In the genomic region with DNA sequence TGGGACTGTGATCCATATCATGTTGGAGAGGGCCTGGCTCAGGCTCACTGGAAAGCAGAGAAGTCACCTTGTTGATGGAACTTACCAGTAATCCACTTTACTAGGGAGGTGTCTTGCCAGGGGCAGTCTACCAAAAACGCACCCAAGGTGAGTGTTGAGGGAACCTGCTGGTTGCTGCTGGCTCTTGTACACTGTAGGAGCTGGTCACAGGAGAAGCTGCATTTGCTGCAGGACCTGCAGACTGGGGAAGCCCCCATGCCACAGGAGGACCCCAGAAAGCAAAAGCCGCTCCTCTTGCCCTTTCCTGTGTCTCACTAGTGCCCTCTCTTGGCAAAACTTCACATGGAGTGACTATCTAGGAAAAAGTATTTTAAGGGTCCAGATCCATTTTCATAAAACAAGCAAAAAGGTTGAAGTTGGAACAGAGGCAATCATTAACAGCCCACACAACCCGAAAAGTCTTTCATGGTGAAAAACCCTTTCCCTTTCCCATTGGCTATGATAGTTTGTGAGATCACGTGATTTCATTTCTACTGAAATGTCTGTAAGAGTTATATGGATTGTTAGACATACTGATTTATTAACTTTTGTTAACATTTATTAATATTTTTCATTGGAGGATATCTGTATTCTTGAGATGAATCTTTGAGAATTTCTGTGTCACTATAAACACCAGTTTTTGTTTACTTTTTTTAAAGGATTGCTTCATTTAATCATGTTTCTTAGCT, we compare ENCODE assay signal across 8 cellular contexts. TPM values are rescaled to one million over a fixed set of nuclear protein-coding genes. Genes with fewer than 3 reads are reported as not detected.
DNase-seq lines count a peak whose midpoint lies in the region; ATAC-seq, FAIRE-seq and TF ChIP-seq lines count a peak whose summit lies in the region.

No MANE protein-coding gene starts in this region.

- no peak overlapping the region for H3K4me3 ChIP-seq in fibroblast of the aortic adventitia (ENCODE audit: low read depth, low read length)
- H3K4me3 ChIP-seq in retinal pigment epithelial cell (ENCODE audit: low read length), result no peak overlapping the region

- no peak for ATAC-seq in HG03378 (IDR thresholded peaks at IDR 0.05; ENCODE audit: unreplicated experiment)
- ATAC-seq in HG02973 (IDR thresholded peaks at IDR 0.05; ENCODE audit: unreplicated experiment), result no peak

- FAIRE-seq in GM12891 (lab: Jason Lieb, UNC), result peak; percentile 47

- TF ChIP-seq POLR2A in GM12891 (IDR thresholded peaks at IDR 0.05; ENCODE audit: low read depth, low read length), result no peak

- peak; percentile 18 for DNase-seq in AG08396 (ENCODE audit: low spot score)
- DNase-seq in GM12891 (ENCODE audit: insufficient read length, low spot score), result no peak
- DNase-seq in RPMI7951 (ENCODE audit: low read depth), result peak; percentile 52
- DNase-seq in fibroblast of the aortic adventitia (ENCODE audit: low read depth), result peak; percentile 54
- DNase-seq in retinal pigment epithelial cell (ENCODE audit: low read depth), result no peak
- DNase-seq in epidermal melanocyte (ENCODE audit: insufficient read length, low spot score), result no peak

- TF ChIP-seq CTCF in fibroblast of the aortic adventitia (IDR thresholded peaks at IDR 0.05; ENCODE audit: insufficient read depth, low read length), result peak; percentile 65
- peak; percentile 71 for TF ChIP-seq CTCF in retinal pigment epithelial cell (conservative IDR thresholded peaks at IDR 0.05; ENCODE audit: low read depth, low read length)

TF ChIP-seq in GM12891, 5 proteins besides CTCF, POLR2A, EP300 and RAD21:
- TF ChIP-seq POLR2AphosphoS5 (IDR thresholded peaks at IDR 0.05; ENCODE audit: low read depth, low read length) (no peak), PAX5 (IDR thresholded peaks at IDR 0.05; ENCODE audit: insufficient read depth, low read length, severe bottlenecking) (no peak), SPI1 (IDR thresholded peaks at IDR 0.05; ENCODE audit: low read depth, low read length) (no peak), POU2F2 (IDR thresholded peaks at IDR 0.05; ENCODE audit: low read depth, low read length) (no peak), TAF1 (IDR thresholded peaks at IDR 0.05; ENCODE audit: low read depth, low read length) (no peak)

RNA-seq across cellular contexts. Expression of a gene that starts 59.2 kb away (rescaled TPM):
- polyA plus RNA-seq in GM12891 (2012; ENCODE audit: low read depth, missing spikeins), result 0.08 TPM
- total RNA-seq in RPMI7951 (2014; rRNA removed; shearing (Covaris generic)), result 37.5 and 41.7 TPM in 2 replicates
- 85.8 and 128 TPM in 2 replicates for total RNA-seq in fibroblast of the aortic adventitia (ENCODE audit: low replicate concordance)

Comparison
In these comparisons a context has a peak if more than half of its experiments do, and no peak if none do; other contexts are left out.
1. DNase-seq: peak in AG08396 (single experiment), RPMI7951 (single experiment) and fibroblast of the aortic adventitia (single experiment); none in GM12891 (single experiment), retinal pigment epithelial cell (single experiment) and epidermal melanocyte (single experiment).